Comparison of ENCODE assay signal across 8 cellular contexts in genomic region chr12:91326043-91327027, GRCh38.
DNase-seq lines count a peak whose midpoint lies in the region; ATAC-seq and TF ChIP-seq lines count a peak whose summit lies in the region.

No MANE protein-coding gene starts in this region.

- no peaks in the 10 kb centered on the region for H3K4me1 Mint-ChIP-seq in central memory CD8-positive, alpha-beta T cell

- H3K4me3 Mint-ChIP-seq in central memory CD8-positive, alpha-beta T cell = no peak overlapping the region

- peak; percentile 10 for DNase-seq in HPDE6-E6E7 (ENCODE audit: extremely low spot score)
- peak; percentile 13 to 18 for DNase-seq in central memory CD8-positive, alpha-beta T cell (ENCODE audit: low spot score in 2 of 2)
- DNase-seq in left lobe of liver (ENCODE audit: low spot score) = no peak
- DNase-seq in stimulated activated CD8-positive, alpha-beta memory T cell treated with anti-CD3 and anti-CD28 coated beads, Interleukin-12 subunit alpha, Interleukin-12 subunit beta, amount 100 ng/mL, for 1 hour (ENCODE audit: low read depth) = peak; percentile 15
- DNase-seq in DMS79 (lab: John Stamatoyannopoulos, UW) = no peak

- H3K27ac Mint-ChIP-seq in central memory CD8-positive, alpha-beta T cell (ENCODE audit: low read depth) = no peak overlapping the region

- no peak overlapping the region for H3K27ac ChIP-seq in C4-2B

- no peaks in the 10 kb centered on the region for H3K36me3 Mint-ChIP-seq in central memory CD8-positive, alpha-beta T cell (ENCODE audit: insufficient read depth)

- peak; percentile 86 for TF ChIP-seq CTCF in C4-2B (conservative IDR thresholded peaks at IDR 0.05)

- ATAC-seq in GM18511 (IDR thresholded peaks at IDR 0.05; ENCODE audit: unreplicated experiment) (peak; percentile 87), SK-N-SH treated with all-trans-retinoic acid at 6 μM for 48 hours (peak; percentile 75), left lobe of liver (peak; percentile 63)
- ATAC-seq in central memory CD8-positive, alpha-beta T cell (replicated peaks; ENCODE audit: extremely low read depth, poor library complexity, severe bottlenecking) = no peak

- no peaks in the 10 kb centered on the region for H3K9me3 Mint-ChIP-seq in central memory CD8-positive, alpha-beta T cell

- H3K27me3 Mint-ChIP-seq in central memory CD8-positive, alpha-beta T cell = peaks cover 5% of the 10 kb centered on the region

TF ChIP-seq in SK-N-SH treated with all-trans-retinoic acid at 6 μM for 48 hours, 23 proteins besides CTCF, POLR2A, EP300 and RAD21:
- peak; percentile 65; the same call in 1 of the 2 replicates for TF ChIP-seq ESRRG (CRISPR knock-in tag; IDR thresholded peaks at IDR 0.05)
- 0 out of 2 replicates have a peak, but pooled peaks have one; percentile 30 for TF ChIP-seq PATZ1 (CRISPR knock-in tag; IDR thresholded peaks at IDR 0.05; ENCODE audit: borderline replicate concordance)
- peak; percentile 75; the same call in 1 of the 2 replicates for TF ChIP-seq TSHZ2 (CRISPR knock-in tag; IDR thresholded peaks at IDR 0.05)
- TF ChIP-seq ZNF8 (CRISPR knock-in tag; IDR thresholded peaks at IDR 0.05) = no peak
- TF ChIP-seq TCF4 (CRISPR knock-in tag; IDR thresholded peaks at IDR 0.05; ENCODE audit: borderline replicate concordance) = peak; percentile 50; the same call in 1 of the 2 replicates
- TF ChIP-seq ISL1 (CRISPR knock-in tag; IDR thresholded peaks at IDR 0.05) = peak; percentile 95
- peak; percentile 79; the same call in 1 of the 2 replicates for TF ChIP-seq TOX (CRISPR knock-in tag; IDR thresholded peaks at IDR 0.05; ENCODE audit: borderline replicate concordance)
- TF ChIP-seq CSRNP3 (CRISPR knock-in tag; IDR thresholded peaks at IDR 0.05) = no peak
- no peak for TF ChIP-seq CSDC2 (CRISPR knock-in tag; IDR thresholded peaks at IDR 0.05)
- no peak for TF ChIP-seq RARB (CRISPR knock-in tag; IDR thresholded peaks at IDR 0.05)
- no peak for TF ChIP-seq OSR1 (CRISPR knock-in tag; IDR thresholded peaks at IDR 0.05)
- TF ChIP-seq ARNTL (CRISPR knock-in tag; IDR thresholded peaks at IDR 0.05; ENCODE audit: borderline replicate concordance, low read depth) = no peak
- no peak for TF ChIP-seq BACH2 (CRISPR knock-in tag; IDR thresholded peaks at IDR 0.05; ENCODE audit: borderline replicate concordance)
- TF ChIP-seq ZNF70 (CRISPR knock-in tag; IDR thresholded peaks at IDR 0.05) = no peak
- peak; percentile 48; the same call in 1 of the 2 replicates for TF ChIP-seq CREB5 (CRISPR knock-in tag; IDR thresholded peaks at IDR 0.05; ENCODE audit: low read depth)
- no peak for TF ChIP-seq ZFP3 (CRISPR knock-in tag; IDR thresholded peaks at IDR 0.05)
- TF ChIP-seq ZNF565 (CRISPR knock-in tag; conservative IDR thresholded peaks at IDR 0.05; ENCODE audit: low read depth) = no peak
- peak; percentile 86 for TF ChIP-seq ZC3H10 (CRISPR knock-in tag; IDR thresholded peaks at IDR 0.05)
- TF ChIP-seq ZFP30 (CRISPR knock-in tag; IDR thresholded peaks at IDR 0.05) = no peak

Comparison
In these comparisons a context has a peak if more than half of its experiments do, and no peak if none do; other contexts are left out.
1. DNase-seq: peak in HPDE6-E6E7 (single experiment), central memory CD8-positive, alpha-beta T cell (2 of 2) and stimulated activated CD8-positive, alpha-beta memory T cell treated with anti-CD3 and anti-CD28 coated beads, Interleukin-12 subunit alpha, Interleukin-12 subunit beta, amount 100 ng/mL, for 1 hour (single experiment); none in left lobe of liver (single experiment) and DMS79 (single experiment).